In the genomic region with DNA sequence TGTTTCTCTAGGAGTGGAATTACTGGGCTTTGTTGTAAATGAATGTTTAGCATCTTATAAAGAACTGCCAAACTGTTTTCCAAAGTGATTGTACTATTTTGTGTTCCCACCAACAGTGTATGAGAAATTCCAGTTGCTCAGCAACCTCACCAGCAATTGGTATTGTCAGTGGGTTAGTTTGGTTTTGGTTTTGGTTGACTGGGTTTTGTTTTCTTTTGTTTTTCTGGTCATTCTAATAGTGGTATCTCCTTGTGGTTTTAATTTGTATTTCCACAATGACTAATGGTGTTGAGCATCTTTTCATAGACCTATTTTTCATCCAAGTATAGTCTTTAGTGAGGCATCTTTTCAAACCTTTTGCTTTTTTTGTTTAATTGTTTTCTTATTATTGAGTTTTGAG, we compare ENCODE assay signal across 8 cellular contexts. TPM values are rescaled to one million over a fixed set of nuclear protein-coding genes. Genes with fewer than 3 reads are reported as not detected.
A peak's percentile ranks its signal among the peaks of the same experiment; 100 is the strongest.
DNase-seq lines count a peak whose midpoint lies in the region; ATAC-seq and TF ChIP-seq lines count a peak whose summit lies in the region.

No MANE protein-coding gene starts in this region.

- no peak for TF ChIP-seq POLR2A in tibial nerve (IDR thresholded peaks at IDR 0.05)

- TF ChIP-seq CTCF in nephron (IDR thresholded peaks at IDR 0.05; ENCODE audit: unreplicated experiment in 3 of 3), result no peak
- TF ChIP-seq CTCF in tibial nerve (IDR thresholded peaks at IDR 0.05), result no peak

- no peak overlapping the region for H3K4me3 ChIP-seq in tibial nerve

- H3K27me3 ChIP-seq in tibial nerve, result no peaks in the 10 kb centered on the region

- peak overlapping the region; percentile 23 for H3K27ac Mint-ChIP-seq in T-helper 2 cell treated with Interferon-gamma antibody and Interleukin-4, amounts not matched to agents 5 μg/mL and 100 μg/mL, for 36 hours
- peak overlapping the region in 2 of 3 experiments; percentile 4 to 21 for H3K27ac Mint-ChIP-seq in nephron

- DNase-seq in T-helper 2 cell treated with Interferon-gamma antibody and Interleukin-4, amounts not matched to agents 5 μg/mL and 100 μg/mL, for 36 hours (ENCODE audit: low spot score), result peak; percentile 34
- DNase-seq in NCI-H1436 (lab: John Stamatoyannopoulos, UW) (no peak), tibial nerve (ENCODE audit: low spot score in 2 of 2) (no peak), 8988T (no peak)
- DNase-seq in activated CD8-positive, alpha-beta memory T cell treated with anti-CD3 and anti-CD28 coated beads, Interleukin-2, amount 50 U/mL, for 4 hours, result no peak

- H3K36me3 ChIP-seq in tibial nerve, result no peaks in the 10 kb centered on the region

- no peaks in the 10 kb centered on the region for H3K9me3 Mint-ChIP-seq in T-helper 2 cell treated with Interferon-gamma antibody and Interleukin-4, amounts not matched to agents 5 μg/mL and 100 μg/mL, for 36 hours
- H3K9me3 Mint-ChIP-seq in nephron, result no peaks in the 10 kb centered on the region

- H3K4me1 Mint-ChIP-seq in T-helper 2 cell treated with Interferon-gamma antibody and Interleukin-4, amounts not matched to agents 5 μg/mL and 100 μg/mL, for 36 hours (ENCODE audit: low read depth), result peaks cover 49% of the 10 kb centered on the region
- H3K4me1 Mint-ChIP-seq in nephron, result peaks cover 29% of the 10 kb centered on the region

- H3K36me3 Mint-ChIP-seq in T-helper 2 cell treated with Interferon-gamma antibody and Interleukin-4, amounts not matched to agents 5 μg/mL and 100 μg/mL, for 36 hours (ENCODE audit: low read depth), result peaks cover 13% of the 10 kb centered on the region
- no peaks in the 10 kb centered on the region for H3K36me3 Mint-ChIP-seq in nephron (ENCODE audit: low read depth)

- no peak overlapping the region for H3K27ac ChIP-seq in tibial nerve

- peak; percentile 97 for ATAC-seq in GM18870 (IDR thresholded peaks at IDR 0.05; ENCODE audit: unreplicated experiment)
- ATAC-seq in HG02678 (IDR thresholded peaks at IDR 0.05; ENCODE audit: unreplicated experiment), result peak; percentile 88

- H3K9me3 ChIP-seq in tibial nerve, result no peaks in the 10 kb centered on the region

- peaks cover 3% of the 10 kb centered on the region for H3K27me3 Mint-ChIP-seq in T-helper 2 cell treated with Interferon-gamma antibody and Interleukin-4, amounts not matched to agents 5 μg/mL and 100 μg/mL, for 36 hours (ENCODE audit: low read depth)
- H3K27me3 Mint-ChIP-seq in nephron (ENCODE audit: low read depth), result no peaks in the 10 kb centered on the region

- H3K4me3 Mint-ChIP-seq in T-helper 2 cell treated with Interferon-gamma antibody and Interleukin-4, amounts not matched to agents 5 μg/mL and 100 μg/mL, for 36 hours, result peak overlapping the region; percentile 2
- H3K4me3 Mint-ChIP-seq in nephron, result no peak overlapping the region

- TF ChIP-seq EP300 in tibial nerve (IDR thresholded peaks at IDR 0.05), result no peak

- H3K4me1 ChIP-seq in tibial nerve, result peaks cover 0 to 8% (median 0%) of the 10 kb centered on the region in 4 donors

RNA-seq across cellular contexts. Expression of a gene that starts 27.1 kb away (rescaled TPM):
- 10 to 100 TPM; 26.7 to 46.3 (median 30.8) TPM for total RNA-seq in tibial nerve
